In genomic region chr5:33299621-33300208, GRCh38 we compare ENCODE assay signal across 9 cellular contexts.
DNase-seq lines count a peak whose midpoint lies in the region; ATAC-seq and TF ChIP-seq lines count a peak whose summit lies in the region.
"Had no signal": no experiment of that assay in that cellular context is flagged by ENCODE, and none has a peak within 500 bp of the region (broad histone marks: within the 10 kb centered on the region; RNA-seq: fewer than 3 reads in every experiment).

No MANE protein-coding gene starts in this region.

- CTCF ChIA-PET in activated CD8-positive, alpha-beta memory T cell treated with anti-CD3 and anti-CD28 coated beads, Interleukin-2, amount 10 ng/mL, durations not matched to agents 7 days and 5 days (lab: Charles Lee) = no interaction called here

- H3K27me3 ChIP-seq in SJCRH30 (0 out of 2 replicates have a peak, but pooled peaks cover 3% of the 10 kb centered on the region), psoas muscle (ENCODE audit: insufficient read depth in 3 of 3, low read length in 2 of 3) (no peaks in the 10 kb centered on the region)

- DNase-seq in SJCRH30 = peak; percentile 77 to 83
- DNase-seq in fibroblast of the aortic adventitia (ENCODE audit: low read depth) = peak; percentile 87
- no peak for DNase-seq in psoas muscle
- no peak for DNase-seq in activated CD8-positive, alpha-beta memory T cell treated with anti-CD3 and anti-CD28 coated beads, Interleukin-2, amount 10 ng/mL, durations not matched to agents 7 days and 5 days
- no peak for DNase-seq in stimulated activated CD8-positive, alpha-beta memory T cell treated with anti-CD3 and anti-CD28 coated beads, Interleukin-4, amount 100 ng/mL, for 48 hours

- no peaks in the 10 kb centered on the region for H3K36me3 Mint-ChIP-seq in activated CD8-positive, alpha-beta memory T cell treated with anti-CD3 and anti-CD28 coated beads, Interleukin-2, amount 10 ng/mL, durations not matched to agents 7 days and 5 days

- H3K4me3 Mint-ChIP-seq in activated CD8-positive, alpha-beta memory T cell treated with anti-CD3 and anti-CD28 coated beads, Interleukin-2, amount 10 ng/mL, durations not matched to agents 7 days and 5 days = no peak overlapping the region

- H3K4me1 Mint-ChIP-seq in activated CD8-positive, alpha-beta memory T cell treated with anti-CD3 and anti-CD28 coated beads, Interleukin-2, amount 10 ng/mL, durations not matched to agents 7 days and 5 days = no peaks in the 10 kb centered on the region

- H3K4me3 ChIP-seq in SJCRH30 = no peak overlapping the region
- H3K4me3 ChIP-seq in fibroblast of the aortic adventitia (ENCODE audit: low read depth, low read length) = no peak overlapping the region
- no peak overlapping the region for H3K4me3 ChIP-seq in psoas muscle

- H3K9me3 ChIP-seq in SJCRH30 (replicated peaks) (no peaks in the 10 kb centered on the region), psoas muscle (no peaks in the 10 kb centered on the region)

- intact Hi-C loops in psoas muscle (cut with DNase I) = loop anchor here in 1 of 2 donors (5.0 kb wide), 1 partner anchor 587 kb away; the partner anchor contains the start of gene NPR3

- H3K27ac ChIP-seq in C4-2B (no peak overlapping the region), SJCRH30 (no peak overlapping the region; the same call in 1 of the 2 replicates), psoas muscle (peak overlapping the region; percentile 10)
- H3K27ac ChIP-seq: parathyroid adenoma had no signal

- TF ChIP-seq CTCF in C4-2B (conservative IDR thresholded peaks at IDR 0.05) = peak; percentile 76
- peak; percentile 45 for TF ChIP-seq CTCF in fibroblast of the aortic adventitia (IDR thresholded peaks at IDR 0.05; ENCODE audit: insufficient read depth, low read length)
- peak; percentile 58 for TF ChIP-seq CTCF in psoas muscle (IDR thresholded peaks at IDR 0.05)

- peaks cover 2% of the 10 kb centered on the region for H3K27me3 Mint-ChIP-seq in activated CD8-positive, alpha-beta memory T cell treated with anti-CD3 and anti-CD28 coated beads, Interleukin-2, amount 10 ng/mL, durations not matched to agents 7 days and 5 days

- WGBS in psoas muscle, 3 donors = 7 to 15% (median 11%) methylated on average over 5 of the region's 5 CpGs

- no peaks in the 10 kb centered on the region for H3K36me3 ChIP-seq in SJCRH30
- no peaks in the 10 kb centered on the region for H3K36me3 ChIP-seq in psoas muscle (ENCODE audit: insufficient read depth in 1 of 2, low read depth in 1 of 2)

- H3K27ac Mint-ChIP-seq in activated CD8-positive, alpha-beta memory T cell treated with anti-CD3 and anti-CD28 coated beads, Interleukin-2, amount 10 ng/mL, durations not matched to agents 7 days and 5 days = no peak overlapping the region

- ATAC-seq in GM19023 (IDR thresholded peaks at IDR 0.05; ENCODE audit: unreplicated experiment) (peak; percentile 34), HG03196 (IDR thresholded peaks at IDR 0.05; ENCODE audit: unreplicated experiment) (peak; percentile 28), psoas muscle (peak; percentile 55 to 94 (median 72))
- no peak for ATAC-seq in activated CD8-positive, alpha-beta memory T cell treated with anti-CD3 and anti-CD28 coated beads, Interleukin-2, amount 10 ng/mL, durations not matched to agents 7 days and 5 days

- H3K9me3 Mint-ChIP-seq in activated CD8-positive, alpha-beta memory T cell treated with anti-CD3 and anti-CD28 coated beads, Interleukin-2, amount 10 ng/mL, durations not matched to agents 7 days and 5 days (ENCODE audit: low read depth) = no peaks in the 10 kb centered on the region

- peaks cover 8% of the 10 kb centered on the region for H3K4me1 ChIP-seq in SJCRH30
- peaks cover 13% of the 10 kb centered on the region for H3K4me1 ChIP-seq in psoas muscle
- H3K4me1 ChIP-seq: parathyroid adenoma had no signal

Comparison
In these comparisons a context has a peak if more than half of its experiments do, and no peak if none do; other contexts are left out.
1. DNase-seq: peak in SJCRH30 (2 of 2) and fibroblast of the aortic adventitia (single experiment); none in psoas muscle (0 of 2), activated CD8-positive, alpha-beta memory T cell treated with anti-CD3 and anti-CD28 coated beads, Interleukin-2, amount 10 ng/mL, durations not matched to agents 7 days and 5 days (single experiment) and stimulated activated CD8-positive, alpha-beta memory T cell treated with anti-CD3 and anti-CD28 coated beads, Interleukin-4, amount 100 ng/mL, for 48 hours (single experiment).
2. Peak in every context shown above with its lines, with median percentiles within 50 percentile points of each other: CTCF ChIP-seq.